ENCODE assay signal across 21 cellular contexts in genomic region chr2:77398970-77399369, GRCh38.
DNase-seq lines count a peak whose midpoint lies in the region; FAIRE-seq and TF ChIP-seq lines count a peak whose summit lies in the region.
"Had no signal": no experiment of that assay in that cellular context is flagged by ENCODE, and none has a peak within 500 bp of the region (broad histone marks: within the 10 kb centered on the region; RNA-seq: fewer than 3 reads in every experiment).

No MANE protein-coding gene starts in this region.

- H3K18ac ChIP-seq in H1 (ENCODE audit: extremely low read depth, low read length) (no peak overlapping the region), mesendoderm (ENCODE audit: low read length) (no peak overlapping the region)

- POLR2A ChIA-PET in H1 (lab: Charles Lee; ENCODE audit: partially characterized antibody): no interaction called here

- H3K14ac ChIP-seq in H1 (ENCODE audit: insufficient read length): no peak overlapping the region

- no peak overlapping the region for H3K56ac ChIP-seq in H1 (replicated peaks; ENCODE audit: insufficient read length, low read depth, low read length)
- H3K56ac ChIP-seq in mesendoderm (ENCODE audit: low read length): no peak overlapping the region

- H4K5ac ChIP-seq in H1 (ENCODE audit: insufficient read length, low read depth, low read length) (no peak overlapping the region), mesendoderm (ENCODE audit: low read length) (no peak overlapping the region)

- H2BK15ac ChIP-seq in H1 (ENCODE audit: low read length) (no peak overlapping the region), mesendoderm (replicated peaks; ENCODE audit: low read depth) (no peak overlapping the region)

- H4K8ac ChIP-seq in H1 (ENCODE audit: extremely low read depth, insufficient read depth, low read length): no peak overlapping the region
- H4K8ac ChIP-seq in mesendoderm (ENCODE audit: low read depth, low read length): no peak overlapping the region

- no peaks in the 10 kb centered on the region for H3K23me2 ChIP-seq in H1 (ENCODE audit: low read depth, low read length)

- H3K9me3 Mint-ChIP-seq in progenitor cell of endocrine pancreas (ENCODE audit: low read depth): no peaks in the 10 kb centered on the region

- H3K36me3 Mint-ChIP-seq in progenitor cell of endocrine pancreas (ENCODE audit: insufficient read depth): no peaks in the 10 kb centered on the region
- H3K36me3 Mint-ChIP-seq: CD4-positive, CD25-positive, alpha-beta regulatory T cell; CD8-positive, alpha-beta memory T cell; IgD-negative memory B cell had no signal

- H3K27ac ChIP-seq in H1 (ENCODE audit: low read depth, low read length): no peak overlapping the region
- no peak overlapping the region for H3K27ac ChIP-seq in mesendoderm (ENCODE audit: low read depth, low read length)
- H3K27ac ChIP-seq: GM23248 had no signal

- no peaks in the 10 kb centered on the region for H3K36me3 ChIP-seq in H1 (ENCODE audit: control insufficient read depth in 2 of 4, insufficient read depth in 4 of 4, low read length in 3 of 4)
- H3K36me3 ChIP-seq in mesendoderm (ENCODE audit: control insufficient read depth, insufficient read depth, low read length): no peaks in the 10 kb centered on the region
- H3K36me3 ChIP-seq: BE2C had no signal

- no peak overlapping the region for H2AFZ ChIP-seq in H1 (ENCODE audit: low read length)
- H2AFZ ChIP-seq: GM23248 had no signal

- TF ChIP-seq POLR2A in H1 (IDR thresholded peaks at IDR 0.05; ENCODE audit: control extremely low read depth in 1 of 2, low read depth in 2 of 2, low read length in 2 of 2): no peak

- H3K27me3 ChIP-seq in H1 (replicated peaks in 1 of 4; ENCODE audit: control insufficient read depth in 3 of 4, extremely low read depth in 1 of 4, insufficient read depth in 3 of 4, low read length in 3 of 4) (no peaks in the 10 kb centered on the region), mesendoderm (ENCODE audit: insufficient read depth, low read length, poor library complexity) (no peaks in the 10 kb centered on the region)
- H3K27me3 ChIP-seq: BE2C had no signal

- H3K4me3 Mint-ChIP-seq in progenitor cell of endocrine pancreas (ENCODE audit: low read depth): no peak overlapping the region
- H3K4me3 Mint-ChIP-seq: CD4-positive, CD25-positive, alpha-beta regulatory T cell; CD8-positive, alpha-beta memory T cell; IgD-negative memory B cell had no signal

- no peaks in the 10 kb centered on the region for H3K27me3 Mint-ChIP-seq in progenitor cell of endocrine pancreas
- H3K27me3 Mint-ChIP-seq: CD4-positive, CD25-positive, alpha-beta regulatory T cell; IgD-negative memory B cell had no signal

- no peak overlapping the region for H2BK20ac ChIP-seq in H1 (ENCODE audit: low read length)

- CTCF ChIA-PET in H1 (lab: Charles Lee; ENCODE audit: partially characterized antibody): interaction anchor here (0.7 to 1.2 kb wide), 2 partner anchors 35 to 446 kb away, joined by 3 read pairs; no protein-coding TSS in a partner anchor

- H3K4me1 ChIP-seq in H1 (replicated peaks in 1 of 4; ENCODE audit: control insufficient read depth in 3 of 4, insufficient read depth in 4 of 4, low read length in 3 of 4): no peaks in the 10 kb centered on the region; a peak in 1 of 7 replicates
- no peaks in the 10 kb centered on the region for H3K4me1 ChIP-seq in mesendoderm (ENCODE audit: control insufficient read depth, low read depth, low read length)
- H3K4me1 ChIP-seq: BE2C had no signal

- H4K91ac ChIP-seq in H1 (replicated peaks; ENCODE audit: insufficient read length, low read length): no peak overlapping the region

- no peak for DNase-seq in H1 (ENCODE audit: low read depth in 1 of 2, low spot score in 2 of 2)
- DNase-seq in mesendoderm: peak; percentile 22
- no peak for DNase-seq in progenitor cell of endocrine pancreas (ENCODE audit: low spot score, unreplicated experiment)
- DNase-seq in putamen (ENCODE audit: low spot score): no peak
- DNase-seq in NK-92 treated with Interleukin-12 subunit alpha and Interleukin-12 subunit beta, amount 100 ng/mL, for 24 hours (lab: John Stamatoyannopoulos, UW): no peak
- no peak for DNase-seq in NCI-H1436 (lab: John Stamatoyannopoulos, UW)
- DNase-seq: ACHN; BE2C; C1 segment of cervical spinal cord; CD4-positive, CD25-positive, alpha-beta regulatory T cell; CD8-positive, alpha-beta memory T cell; COR-L47; DMS 273 treated with DMSO at 0.1 percent for 48 hours; DMS53; GM23248; H7 had no signal

- H3K4me2 ChIP-seq in H1 (ENCODE audit: insufficient read depth in 1 of 2, low read depth in 2 of 2, low read length in 2 of 2) (no peak overlapping the region), mesendoderm (ENCODE audit: low read length) (no peak overlapping the region)

- H2BK120ac ChIP-seq in H1 (replicated peaks; ENCODE audit: low read depth, low read length) (no peak overlapping the region), mesendoderm (ENCODE audit: low read depth, low read length) (no peak overlapping the region)

- H3K4ac ChIP-seq in H1 (replicated peaks; ENCODE audit: insufficient read length, low read depth, low read length) (no peak overlapping the region), mesendoderm (ENCODE audit: low read depth, low read length) (no peak overlapping the region)

- no peak for TF ChIP-seq CTCF in H1 (IDR thresholded peaks at IDR 0.05; ENCODE audit: control extremely low read depth in 1 of 3, insufficient read depth in 1 of 3, low read depth in 1 of 3, low read length in 3 of 3)
- TF ChIP-seq CTCF in progenitor cell of endocrine pancreas (IDR thresholded peaks at IDR 0.05; ENCODE audit: unreplicated experiment): peak; percentile 10

- H3K23ac ChIP-seq in H1 (ENCODE audit: insufficient read length): no peak overlapping the region
- no peak overlapping the region for H3K23ac ChIP-seq in mesendoderm (ENCODE audit: low read length)

- no peak for TF ChIP-seq EP300 in H1 (IDR thresholded peaks at IDR 0.05; ENCODE audit: borderline replicate concordance in 1 of 2, low read depth in 2 of 2, low read length in 2 of 2)

- WGBS in H1 (ENCODE audit: extremely low coverage in 1 of 2, insufficient coverage in 1 of 2, insufficient read length in 1 of 2, insufficient replicate concordance in 2 of 2, low coverage in 1 of 2, low lambda C conversion rate in 2 of 2, missing lambda C conversion rate in 1 of 2), 2 experiments: 72% methylated on average over 3 of the region's 3 CpGs; no CpG with 5 or more reads in 1 of the 2 experiments
- no CpG with 5 or more reads among the region's 3 CpGs for WGBS in mesendoderm (ENCODE audit: extremely low coverage, insufficient coverage, low lambda C conversion rate)

- no peak overlapping the region for H2BK5ac ChIP-seq in H1 (ENCODE audit: low read depth, low read length)
- no peak overlapping the region for H2BK5ac ChIP-seq in mesendoderm (ENCODE audit: low read length)

- peak; percentile 13 to 37; a peak in 3 of 4 replicates for TF ChIP-seq RAD21 in H1 (IDR thresholded peaks at IDR 0.05 in 1 of 2, conservative IDR thresholded peaks at IDR 0.05 in 1 of 2; ENCODE audit: low read depth in 2 of 2, low read length in 2 of 2)

- no peak overlapping the region for H2BK12ac ChIP-seq in H1 (ENCODE audit: low read depth, low read length)

- H3K79me2 ChIP-seq in H1 (ENCODE audit: control insufficient read depth in 1 of 2, insufficient read depth in 2 of 2, low read length in 2 of 2) (no peaks in the 10 kb centered on the region), mesendoderm (ENCODE audit: control insufficient read depth, insufficient read depth, low read length) (no peaks in the 10 kb centered on the region)

- no peak overlapping the region for H2AK5ac ChIP-seq in H1 (ENCODE audit: low read depth, low read length)
- H2AK5ac ChIP-seq in mesendoderm (ENCODE audit: low read length): no peak overlapping the region

- no peaks in the 10 kb centered on the region for H3K79me1 ChIP-seq in H1 (ENCODE audit: low read depth, low read length)
- H3K79me1 ChIP-seq in mesendoderm (ENCODE audit: low read length): no peaks in the 10 kb centered on the region

- H3K4me3 ChIP-seq in H1 (ENCODE audit: extremely low read depth in 1 of 4, insufficient read depth in 2 of 4, low read depth in 3 of 4, low read length in 4 of 4) (no peak overlapping the region), mesendoderm (ENCODE audit: low read length) (no peak overlapping the region)
- H3K4me3 ChIP-seq: GM23248 had no signal

- H3K9ac ChIP-seq in H1 (replicated peaks in 1 of 4; ENCODE audit: extremely low read depth in 1 of 4, low read depth in 3 of 4, low read length in 3 of 4) (no peak overlapping the region), mesendoderm (ENCODE audit: low read length) (no peak overlapping the region)
- H3K9ac ChIP-seq: GM23248 had no signal

- peaks cover 21% of the 10 kb centered on the region for H3K4me1 Mint-ChIP-seq in progenitor cell of endocrine pancreas (ENCODE audit: low read depth)
- H3K4me1 Mint-ChIP-seq: CD4-positive, CD25-positive, alpha-beta regulatory T cell; CD8-positive, alpha-beta memory T cell; IgD-negative memory B cell had no signal

- H4K20me1 ChIP-seq in H1 (replicated peaks in 1 of 2; ENCODE audit: control insufficient read depth in 1 of 2, insufficient read depth in 2 of 2, low read length in 2 of 2): no peaks in the 10 kb centered on the region

- H3K27ac Mint-ChIP-seq in progenitor cell of endocrine pancreas: no peak overlapping the region
- H3K27ac Mint-ChIP-seq: CD4-positive, CD25-positive, alpha-beta regulatory T cell; CD8-positive, alpha-beta memory T cell; IgD-negative memory B cell had no signal

- no peaks in the 10 kb centered on the region for H3K9me3 ChIP-seq in H1 (ENCODE audit: insufficient read depth in 2 of 2, low read depth in 1 of 2, low read length in 1 of 2)
- H3K9me3 ChIP-seq: BE2C had no signal

- no peak for FAIRE-seq in H1 (lab: Jason Lieb, UNC)
- FAIRE-seq: A204.1, G401.6, GM12891, HepG2 had no signal

TF ChIP-seq in H1, 55 proteins besides CTCF, POLR2A, EP300 and RAD21 (continues in another document):
- no peak for TF ChIP-seq HDAC6 (IDR thresholded peaks at IDR 0.05; ENCODE audit: low read depth, low read length)
- no peak for TF ChIP-seq CBX5 (IDR thresholded peaks at IDR 0.05; ENCODE audit: low read depth, low read length)
- no peak for TF ChIP-seq JUN (IDR thresholded peaks at IDR 0.05; ENCODE audit: low read depth, low read length)
- no peak for TF ChIP-seq ATF3 (IDR thresholded peaks at IDR 0.05; ENCODE audit: insufficient read depth, low read depth, low read length)
- TF ChIP-seq ZNF274 (IDR thresholded peaks at IDR 0.05; ENCODE audit: borderline replicate concordance, extremely low read depth, low read length): no peak
- no peak for TF ChIP-seq TEAD4 (IDR thresholded peaks at IDR 0.05; ENCODE audit: low read depth, low read length)
- TF ChIP-seq JUND (IDR thresholded peaks at IDR 0.05; ENCODE audit: low read length): no peak
- TF ChIP-seq CBX8 (IDR thresholded peaks at IDR 0.05; ENCODE audit: borderline replicate concordance, low read depth, low read length): no peak
- TF ChIP-seq SP4 (IDR thresholded peaks at IDR 0.05; ENCODE audit: low read length): no peak
- TF ChIP-seq SUZ12 (IDR thresholded peaks at IDR 0.05; ENCODE audit: low read length): no peak
- no peak for TF ChIP-seq CHD2 (IDR thresholded peaks at IDR 0.05; ENCODE audit: low read length)
